In the genomic region with DNA sequence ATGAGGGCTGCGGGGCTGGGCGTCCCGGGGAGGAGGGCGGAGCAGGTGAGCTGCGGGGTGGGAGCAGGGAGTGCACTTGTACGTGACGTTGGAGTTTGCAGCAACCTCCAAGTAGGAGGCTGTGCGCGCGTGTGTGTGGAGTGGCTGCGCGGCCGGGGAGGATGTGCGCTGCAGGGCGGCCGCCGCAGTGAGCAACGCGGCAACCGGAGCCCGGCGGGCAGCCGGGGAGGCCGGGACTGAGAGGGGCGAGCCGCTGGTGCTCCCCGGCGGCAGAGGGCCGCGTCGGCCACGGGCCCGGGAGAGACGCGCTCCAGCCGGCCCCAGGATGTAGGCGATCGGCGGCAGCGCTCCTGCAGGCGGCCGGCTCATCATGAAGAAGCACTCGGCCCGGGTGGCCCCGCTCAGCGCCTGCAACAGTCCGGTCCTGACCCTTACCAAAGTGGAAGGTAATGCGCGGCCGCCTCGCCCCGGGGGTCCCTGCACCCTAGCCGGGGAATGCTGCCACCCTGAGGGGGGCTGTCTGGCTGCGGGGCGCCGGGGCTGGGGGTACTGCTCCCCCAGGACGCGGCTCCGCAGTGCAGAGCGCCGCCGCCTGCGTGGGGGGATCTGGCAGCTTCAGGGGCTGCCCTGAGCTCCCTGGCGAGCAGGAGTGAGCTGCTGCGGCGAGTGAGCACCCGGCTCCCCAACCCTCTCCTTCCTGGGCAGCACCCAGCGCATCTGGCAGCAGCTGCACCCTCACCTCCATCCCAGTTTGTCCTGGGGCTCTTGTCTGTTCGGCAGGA, we compare ENCODE assay signal across 7 cellular contexts.
A peak's percentile ranks its signal among the peaks of the same experiment; 100 is the strongest.
DNase-seq lines count a peak whose midpoint lies in the region; ATAC-seq and TF ChIP-seq lines count a peak whose summit lies in the region.

No MANE protein-coding gene starts in this region.

- peak overlapping the region; percentile 57 to 82 (median 73) for H3K4me3 Mint-ChIP-seq in T-cell

- peak in 15 of 34 experiments; percentile 4 to 48 (median 26) for DNase-seq in T-cell
- no peak for DNase-seq in coronary artery (ENCODE audit: low spot score)
- DNase-seq in substantia nigra (lab: John Stamatoyannopoulos, UW): peak in 25 of 49 donors; percentile 9 to 75 (median 27)
- DNase-seq in inferior parietal cortex (ENCODE audit: extremely low spot score): no peak

- H3K27ac Mint-ChIP-seq in T-cell: peak overlapping the region in 1 of 2 donors; percentile 63

- no peaks in the 10 kb centered on the region for H3K9me3 Mint-ChIP-seq in T-cell

- peak; percentile 44 for ATAC-seq in GM18505 (IDR thresholded peaks at IDR 0.05; ENCODE audit: unreplicated experiment)
- ATAC-seq in HG03045 (IDR thresholded peaks at IDR 0.05; ENCODE audit: unreplicated experiment): peak; percentile 48
- peak; percentile 53 to 81 (median 72) for ATAC-seq in T-cell (replicated peaks in 1 of 4)

- H3K27ac ChIP-seq in coronary artery (no peak overlapping the region), mesodermal cell (ENCODE audit: low read depth, low read length, severe bottlenecking) (no peak overlapping the region), substantia nigra (ENCODE audit: low read depth, low read length, poor library complexity, severe bottlenecking) (peak overlapping the region; percentile 44)

- H3K4me1 ChIP-seq in mesodermal cell (ENCODE audit: control insufficient read depth, insufficient read depth, low read length, poor library complexity, severe bottlenecking): no peaks in the 10 kb centered on the region

- peak overlapping the region; percentile 66 for H3K4me3 ChIP-seq in coronary artery
- H3K4me3 ChIP-seq in mesodermal cell (ENCODE audit: extremely low read depth, insufficient read depth, low read length, poor library complexity, severe bottlenecking): peak overlapping the region; percentile 40

- H3K27me3 Mint-ChIP-seq in T-cell: peaks cover 6 to 33% of the 10 kb centered on the region in 2 donors

- no peaks in the 10 kb centered on the region for H3K36me3 ChIP-seq in mesodermal cell (ENCODE audit: control insufficient read depth, insufficient read depth, low read length)

- H3K4me1 Mint-ChIP-seq in T-cell: peaks cover 5 to 32% (median 10%) of the 10 kb centered on the region in 3 donors

- 1 to 2% methylated on average over 46 to 67 of the region's 69 CpGs for WGBS in mesodermal cell (ENCODE audit: insufficient coverage in 2 of 2), 2 experiments

- no peak for TF ChIP-seq POLR2A in GM18505 (IDR thresholded peaks at IDR 0.05; ENCODE audit: borderline replicate concordance, extremely low read depth, insufficient read depth, insufficient read length)

- H3K9me3 ChIP-seq in mesodermal cell (ENCODE audit: control insufficient read depth, low read length): no peaks in the 10 kb centered on the region

- no peaks in the 10 kb centered on the region for H3K36me3 Mint-ChIP-seq in T-cell

- no peak for TF ChIP-seq CTCF in coronary artery (IDR thresholded peaks at IDR 0.05)

- POLR2A ChIA-PET in T-cell (lab: Charles Lee): no interaction called here

- CTCF ChIA-PET in T-cell (lab: Charles Lee): interaction anchor here in 1 of 2 donors (2.6 kb wide), 1 partner anchor 95 kb away, joined by 10 read pairs; no protein-coding TSS in a partner anchor

Comparison
In these comparisons a context has a peak if more than half of its experiments do, and no peak if none do; other contexts are left out.
1. DNase-seq: peak in substantia nigra (25 of 49); none in coronary artery (single experiment) and inferior parietal cortex (single experiment).
2. Peak in every context shown above with its lines, with median percentiles within 50 percentile points of each other: ATAC-seq.